1 cellular context compared by ENCODE assay signal in the genomic region with DNA sequence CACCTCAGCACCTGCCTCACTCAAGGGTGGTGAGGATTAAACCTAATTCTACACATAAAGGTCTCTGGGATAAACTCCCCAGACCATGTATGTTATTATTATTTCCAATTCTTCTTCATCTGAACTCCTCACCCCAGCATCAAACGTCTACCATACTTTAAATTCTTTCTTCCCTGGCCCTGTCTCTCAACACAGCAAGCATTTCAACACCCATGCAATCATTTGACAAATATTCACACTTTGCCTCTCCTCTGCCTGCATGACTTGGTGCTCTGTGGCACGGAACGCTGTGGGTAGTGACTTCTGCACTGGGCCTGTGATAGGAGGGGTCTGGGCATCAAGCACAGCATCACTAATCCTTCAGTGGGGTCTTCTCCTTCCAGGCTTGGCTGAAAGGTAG.
TF ChIP-seq lines count a peak whose summit lies in the region.

No MANE protein-coding gene starts in this region.

TF ChIP-seq in IMR-90, 13 proteins besides CTCF, POLR2A, EP300 and RAD21:
- TF ChIP-seq MXI1 (IDR thresholded peaks at IDR 0.05; ENCODE audit: borderline replicate concordance, low read depth, low read length) = no peak
- no peak for TF ChIP-seq MAFK (IDR thresholded peaks at IDR 0.05; ENCODE audit: low read depth, low read length)
- no peak for TF ChIP-seq FOS (IDR thresholded peaks at IDR 0.05; ENCODE audit: low read depth, low read length)
- no peak for TF ChIP-seq SMC3 (IDR thresholded peaks at IDR 0.05; ENCODE audit: low read depth, low read length)
- no peak for TF ChIP-seq MAZ (IDR thresholded peaks at IDR 0.05; ENCODE audit: borderline replicate concordance, low read depth, low read length)
- peak; percentile 28; the same call in 1 of the 2 replicates for TF ChIP-seq CEBPB (IDR thresholded peaks at IDR 0.05; ENCODE audit: low read depth, low read length)
- TF ChIP-seq RCOR1 (IDR thresholded peaks at IDR 0.05; ENCODE audit: insufficient replicate concordance, low read length) = no peak
- TF ChIP-seq CHD1 (IDR thresholded peaks at IDR 0.05; ENCODE audit: low read depth, low read length) = no peak
